In genomic region chr6:95517004-95517403, GRCh38 we compare ENCODE assay signal across 1 cellular context.
TF ChIP-seq lines count a peak whose summit lies in the region.

No MANE protein-coding gene starts in this region.

TF ChIP-seq in K562, 482 proteins besides CTCF, POLR2A, EP300 and RAD21:
- no peak for TF ChIP-seq MBD1 (CRISPR knock-in tag; IDR thresholded peaks at IDR 0.05)
- no peak for TF ChIP-seq LEF1 (IDR thresholded peaks at IDR 0.05)
- TF ChIP-seq HNRNPK (IDR thresholded peaks at IDR 0.05; ENCODE audit: low read depth, low read length, poor library complexity, severe bottlenecking), result no peak
- no peak for TF ChIP-seq ZBED1 (IDR thresholded peaks at IDR 0.05)
- no peak for TF ChIP-seq NKRF (IDR thresholded peaks at IDR 0.05; ENCODE audit: borderline replicate concordance)
- no peak for TF ChIP-seq CBX1 (IDR thresholded peaks at IDR 0.05; ENCODE audit: low read depth)
- TF ChIP-seq ZNF707 (CRISPR knock-in tag; conservative IDR thresholded peaks at IDR 0.05), result no peak
- TF ChIP-seq ARID1B (IDR thresholded peaks at IDR 0.05), result no peak
- no peak for TF ChIP-seq RB1 (IDR thresholded peaks at IDR 0.05; ENCODE audit: low read depth)
- TF ChIP-seq LCOR (CRISPR knock-in tag; IDR thresholded peaks at IDR 0.05), result no peak
- no peak for TF ChIP-seq SPI1 (IDR thresholded peaks at IDR 0.05; ENCODE audit: borderline replicate concordance, low read depth, low read length)
- no peak for TF ChIP-seq MEF2D (tag; conservative IDR thresholded peaks at IDR 0.05; ENCODE audit: low read depth)
- no peak for TF ChIP-seq ZNF3 (CRISPR knock-in tag; IDR thresholded peaks at IDR 0.05)
